1 cellular context compared by ENCODE assay signal in genomic region chr16:88672776-88673175, GRCh38.
A peak's percentile ranks its signal among the peaks of the same experiment; 100 is the strongest.
TF ChIP-seq lines count a peak whose summit lies in the region.

No MANE protein-coding gene starts in this region.

TF ChIP-seq in H1, 55 proteins besides CTCF, POLR2A, EP300 and RAD21:
- TF ChIP-seq TAF1 (IDR thresholded peaks at IDR 0.05; ENCODE audit: low read depth, low read length) (no peak), SP1 (IDR thresholded peaks at IDR 0.05; ENCODE audit: low read depth, low read length) (no peak), YY1 (IDR thresholded peaks at IDR 0.05; ENCODE audit: low read depth, low read length) (0 out of 2 replicates have a peak, but pooled peaks have one; percentile 36), TBP (IDR thresholded peaks at IDR 0.05; ENCODE audit: low read depth, low read length) (peak; percentile 70), E2F6 (IDR thresholded peaks at IDR 0.05) (peak; percentile 21; the same call in 1 of the 2 replicates), ATF3 (IDR thresholded peaks at IDR 0.05; ENCODE audit: insufficient read depth, low read depth, low read length) (no peak), GABPA (IDR thresholded peaks at IDR 0.05; ENCODE audit: borderline replicate concordance, insufficient read depth, low read length) (peak; percentile 14; the same call in 1 of the 2 replicates), TEAD4 (IDR thresholded peaks at IDR 0.05; ENCODE audit: low read depth, low read length) (0 out of 2 replicates have a peak, but pooled peaks have one; percentile 43), RNF2 (IDR thresholded peaks at IDR 0.05; ENCODE audit: borderline replicate concordance, low read depth, low read length, missing control alignments, poor library complexity, severe bottlenecking) (no peak), CREB1 (IDR thresholded peaks at IDR 0.05) (0 out of 2 replicates have a peak, but pooled peaks have one; percentile 30)
